Comparison of ENCODE assay signal across 7 cellular contexts in the genomic region with DNA sequence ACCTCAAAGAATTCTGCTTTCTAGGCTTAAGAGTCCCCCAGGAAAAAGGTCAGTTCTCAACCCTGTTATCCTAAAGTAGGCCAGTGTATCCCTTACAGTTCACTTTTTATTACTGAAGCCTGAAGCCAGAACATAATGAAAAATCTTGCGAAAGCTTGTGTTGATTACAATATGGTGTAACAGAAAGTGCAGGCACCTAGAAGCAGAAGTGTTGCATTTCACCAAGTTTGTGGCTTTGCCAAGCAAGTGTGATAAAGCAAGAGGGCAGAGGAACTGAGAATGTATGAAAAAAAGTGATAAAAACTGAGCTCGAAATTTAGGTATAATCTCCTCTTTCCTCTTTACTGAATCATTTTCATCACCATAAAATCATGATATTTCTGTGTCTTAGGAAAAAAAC. TPM values are rescaled to one million over a fixed set of nuclear protein-coding genes. Genes with fewer than 3 reads are reported as not detected.
DNase-seq lines count a peak whose midpoint lies in the region; ATAC-seq lines count a peak whose summit lies in the region.

No MANE protein-coding gene starts in this region.

- peak; percentile 46 for ATAC-seq in GM19025 (IDR thresholded peaks at IDR 0.05; ENCODE audit: low read depth, unreplicated experiment)
- peak; percentile 51 for ATAC-seq in HG02852 (IDR thresholded peaks at IDR 0.05; ENCODE audit: unreplicated experiment)

- DNase-seq in OCI-M2 (lab: John Stamatoyannopoulos, UW; ENCODE audit: unreplicated experiment), result peak; percentile 31
- DNase-seq in pons (ENCODE audit: low spot score), result peak; percentile 59
- DNase-seq in NCI-H510A (lab: John Stamatoyannopoulos, UW), result no peak
- DNase-seq in G401 (ENCODE audit: low spot score), result no peak
- DNase-seq in MG63, result no peak

- H3K9me3 ChIP-seq in MG63, result peaks cover 2% of the 10 kb centered on the region

- no peaks in the 10 kb centered on the region for H3K27me3 ChIP-seq in MG63

- no peaks in the 10 kb centered on the region for H3K36me3 ChIP-seq in MG63

- H3K4me3 ChIP-seq in MG63, result no peak overlapping the region

- in situ Hi-C loops in G401 (cut with HindIII; ENCODE audit: low sequenced_read_pairs), result no loop called here

RNA-seq across cellular contexts. Expression of a gene that starts 26.2 kb away (rescaled TPM):
- total RNA-seq in G401 (2014; rRNA removed; shearing (Covaris generic)), result 85.2 and 122 TPM in 2 replicates
- 13.0 and 22.5 TPM in 2 replicates for total RNA-seq in MG63 (2014; rRNA removed; shearing (Covaris generic); ENCODE audit: low replicate concordance)

Comparison
In these comparisons a context has a peak if more than half of its experiments do, and no peak if none do; other contexts are left out.
1. DNase-seq: peak in OCI-M2 (single experiment) and pons (single experiment); none in NCI-H510A (single experiment), G401 (single experiment) and MG63 (single experiment).